In genomic region chr1:228750915-228751314, GRCh38 we compare ENCODE assay signal across 26 cellular contexts.
"Had no signal": no experiment of that assay in that cellular context is flagged by ENCODE, and none has a peak within 500 bp of the region (broad histone marks: within the 10 kb centered on the region; RNA-seq: fewer than 3 reads in every experiment).

No MANE protein-coding gene starts in this region.

- H2AFZ ChIP-seq: neural progenitor cell had no signal

- H3K27me3 ChIP-seq: neural progenitor cell had no signal

- ATAC-seq: esophagus mucosa; gastrocnemius medialis; left lobe of liver; naive thymus-derived CD8-positive, alpha-beta T cell; sciatic nerve had no signal

- H3K36me3 Mint-ChIP-seq: naive thymus-derived CD8-positive, alpha-beta T cell had no signal

- H3K27ac ChIP-seq: dorsolateral prefrontal cortex, epithelial cell of prostate, gastrocnemius medialis, neural progenitor cell, thoracic aorta, transverse colon had no signal

- H3K36me3 ChIP-seq: gastrocnemius medialis, neural progenitor cell, thoracic aorta, transverse colon had no signal

- H3K9ac ChIP-seq: neural progenitor cell had no signal

- H3K4me3 Mint-ChIP-seq: endodermal cell; mesothelial cell of epicardium; naive thymus-derived CD8-positive, alpha-beta T cell; neural progenitor cell had no signal

- H3K9me3 Mint-ChIP-seq: endodermal cell, mesothelial cell of epicardium, neural progenitor cell had no signal

- H3K4me1 ChIP-seq: gastrocnemius medialis, transverse colon had no signal

- H3K4me2 ChIP-seq: neural progenitor cell, smooth muscle cell had no signal

- H3K27ac Mint-ChIP-seq: endodermal cell, mesothelial cell of epicardium, neural progenitor cell had no signal

- H3K9me3 ChIP-seq: gastrocnemius medialis, thoracic aorta, transverse colon had no signal

- DNase-seq: dorsolateral prefrontal cortex; effector CD4-positive, alpha-beta T cell; endodermal cell; foreskin fibroblast; gastrocnemius medialis; head of caudate nucleus; mesenchymal stem cell; naive thymus-derived CD8-positive, alpha-beta T cell; nucleus accumbens; posterior cingulate gyrus; retina; stimulated activated CD4-positive, alpha-beta T cell treated with anti-CD3 and anti-CD28 coated beads, Interleukin-12 subunit alpha, Interleukin-12 subunit beta, amount 100 ng/mL, for 4 hours; stimulated activated CD4-positive, alpha-beta T cell treated with anti-CD3 and anti-CD28 coated beads, Interleukin-1b, Interleukin-23, amount 100 ng/mL, for 48 hours; stimulated activated CD4-positive, alpha-beta T cell treated with anti-CD3 and anti-CD28 coated beads, Interleukin-4, amount 100 ng/mL, for 1 hour; stimulated activated CD8-positive, alpha-beta memory T cell treated with anti-CD3 and anti-CD28 coated beads, Interleukin-4, amount 100 ng/mL, for 48 hours; stimulated activated naive CD4-positive, alpha-beta T cell treated with Interleukin-2 at 50 U/mL for 16 hours; transverse colon had no signal

- H3K4me3 ChIP-seq: dorsolateral prefrontal cortex, gastrocnemius medialis, lung, neural progenitor cell, smooth muscle cell, thoracic aorta, transverse colon had no signal
